In the genomic region with DNA sequence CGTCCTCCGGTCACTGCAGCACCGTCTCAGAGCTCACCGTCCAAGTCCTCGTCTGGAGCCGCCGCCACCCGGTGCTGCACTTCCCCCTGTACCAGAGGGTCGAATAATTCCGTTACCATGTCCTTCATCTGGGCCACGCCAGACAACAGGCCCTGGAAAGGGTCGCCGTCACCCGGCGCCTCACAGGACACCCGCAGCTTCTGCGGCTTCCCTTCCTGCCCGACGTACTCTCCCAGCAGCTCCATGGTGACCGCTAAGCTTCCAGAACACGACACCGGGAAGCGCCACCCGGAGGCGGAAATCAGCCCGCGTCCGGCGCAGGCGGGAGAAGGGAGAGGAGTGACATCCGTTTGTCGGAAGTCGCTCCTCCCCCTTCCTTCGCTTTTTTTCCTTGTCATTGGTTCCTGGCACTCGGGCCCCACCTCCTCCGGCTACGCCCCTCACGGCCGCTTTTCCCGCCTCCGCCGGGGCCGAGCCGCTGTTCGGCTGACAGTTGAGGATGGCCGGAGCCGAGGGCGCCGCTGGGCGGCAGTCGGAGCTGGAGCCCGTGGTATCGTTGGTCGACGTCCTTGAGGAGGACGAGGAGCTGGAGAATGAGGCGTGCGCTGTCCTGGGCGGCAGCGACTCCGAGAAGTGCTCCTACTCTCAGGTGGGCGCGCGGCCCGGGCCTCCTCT, we compare ENCODE assay signal across 1 cellular context.
TF ChIP-seq lines count a peak whose summit lies in the region.

A gene with protein sequence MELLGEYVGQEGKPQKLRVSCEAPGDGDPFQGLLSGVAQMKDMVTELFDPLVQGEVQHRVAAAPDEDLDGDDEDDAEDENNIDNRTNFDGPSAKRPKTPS (minus strand): TSS at position 273 of the 675 bp plus-strand sequence. CDS start 28 bp downstream, at position 245.
A gene with protein sequence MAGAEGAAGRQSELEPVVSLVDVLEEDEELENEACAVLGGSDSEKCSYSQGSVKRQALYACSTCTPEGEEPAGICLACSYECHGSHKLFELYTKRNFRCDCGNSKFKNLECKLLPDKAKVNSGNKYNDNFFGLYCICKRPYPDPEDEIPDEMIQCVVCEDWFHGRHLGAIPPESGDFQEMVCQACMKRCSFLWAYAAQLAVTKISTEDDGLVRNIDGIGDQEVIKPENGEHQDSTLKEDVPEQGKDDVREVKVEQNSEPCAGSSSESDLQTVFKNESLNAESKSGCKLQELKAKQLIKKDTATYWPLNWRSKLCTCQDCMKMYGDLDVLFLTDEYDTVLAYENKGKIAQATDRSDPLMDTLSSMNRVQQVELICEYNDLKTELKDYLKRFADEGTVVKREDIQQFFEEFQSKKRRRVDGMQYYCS (plus strand): TSS at position 464 of the 675 bp plus-strand sequence. CDS start 36 bp downstream, at position 500.

TF ChIP-seq in HepG2, 621 proteins besides CTCF, POLR2A, EP300 and RAD21 (continued from another document and continues in another):
- TF ChIP-seq, protein P1, sequence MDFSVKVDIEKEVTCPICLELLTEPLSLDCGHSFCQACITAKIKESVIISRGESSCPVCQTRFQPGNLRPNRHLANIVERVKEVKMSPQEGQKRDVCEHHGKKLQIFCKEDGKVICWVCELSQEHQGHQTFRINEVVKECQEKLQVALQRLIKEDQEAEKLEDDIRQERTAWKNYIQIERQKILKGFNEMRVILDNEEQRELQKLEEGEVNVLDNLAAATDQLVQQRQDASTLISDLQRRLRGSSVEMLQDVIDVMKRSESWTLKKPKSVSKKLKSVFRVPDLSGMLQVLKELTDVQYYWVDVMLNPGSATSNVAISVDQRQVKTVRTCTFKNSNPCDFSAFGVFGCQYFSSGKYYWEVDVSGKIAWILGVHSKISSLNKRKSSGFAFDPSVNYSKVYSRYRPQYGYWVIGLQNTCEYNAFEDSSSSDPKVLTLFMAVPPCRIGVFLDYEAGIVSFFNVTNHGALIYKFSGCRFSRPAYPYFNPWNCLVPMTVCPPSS (IDR thresholded peaks at IDR 0.05) = no peak
- TF ChIP-seq ZNF431 (CRISPR knock-in tag; IDR thresholded peaks at IDR 0.05; ENCODE audit: borderline replicate concordance, low read depth) (no peak; the same call in 1 of the 2 replicates), MTF2 (CRISPR knock-in tag; IDR thresholded peaks at IDR 0.05; ENCODE audit: borderline replicate concordance) (no peak), HDAC6 (IDR thresholded peaks at IDR 0.05; ENCODE audit: low read depth, low read length) (no peak), ZNF12 (CRISPR knock-in tag; IDR thresholded peaks at IDR 0.05) (0 out of 2 replicates have a peak, but pooled peaks have one; percentile 21), ZNF788 (CRISPR knock-in tag; IDR thresholded peaks at IDR 0.05; ENCODE audit: borderline replicate concordance) (peak; percentile 85), EZH2 (conservative IDR thresholded peaks at IDR 0.05; ENCODE audit: low read depth, low read length) (no peak), ZFP82 (CRISPR knock-in tag; IDR thresholded peaks at IDR 0.05; ENCODE audit: borderline replicate concordance) (peak; percentile 88; the same call in 1 of the 2 replicates), RBFOX2 (IDR thresholded peaks at IDR 0.05; ENCODE audit: low read depth, low read length) (peak; percentile 69), ZNF33B (CRISPR knock-in tag; IDR thresholded peaks at IDR 0.05) (peak; percentile 74; the same call in 1 of the 2 replicates), AHR (CRISPR knock-in tag; IDR thresholded peaks at IDR 0.05) (no peak), FIP1L1 (IDR thresholded peaks at IDR 0.05; ENCODE audit: borderline replicate concordance, insufficient read depth, low read depth, low read length) (peak; percentile 15; the same call in 1 of the 2 replicates), STAG1 (CRISPR knock-in tag; IDR thresholded peaks at IDR 0.05) (peak; percentile 21), RFX3 (CRISPR knock-in tag; IDR thresholded peaks at IDR 0.05) (peak; percentile 68), CREB1 (IDR thresholded peaks at IDR 0.05) (peak; percentile 83), CREB1 (CRISPR knock-in tag; IDR thresholded peaks at IDR 0.05) (peak; percentile 85), FOXJ3 (CRISPR knock-in tag; IDR thresholded peaks at IDR 0.05; ENCODE audit: borderline replicate concordance) (peak; percentile 57), MBD4 (IDR thresholded peaks at IDR 0.05; ENCODE audit: borderline replicate concordance, low read length) (no peak), ERF (CRISPR knock-in tag; IDR thresholded peaks at IDR 0.05) (peak; percentile 76; the same call in 1 of the 2 replicates), MIXL1 (CRISPR knock-in tag; IDR thresholded peaks at IDR 0.05) (0 out of 2 replicates have a peak, but pooled peaks have one; percentile 12), SNAI1 (CRISPR knock-in tag; IDR thresholded peaks at IDR 0.05; ENCODE audit: borderline replicate concordance) (peak; percentile 78; the same call in 1 of the 2 replicates)
- TF ChIP-seq, protein P2, sequence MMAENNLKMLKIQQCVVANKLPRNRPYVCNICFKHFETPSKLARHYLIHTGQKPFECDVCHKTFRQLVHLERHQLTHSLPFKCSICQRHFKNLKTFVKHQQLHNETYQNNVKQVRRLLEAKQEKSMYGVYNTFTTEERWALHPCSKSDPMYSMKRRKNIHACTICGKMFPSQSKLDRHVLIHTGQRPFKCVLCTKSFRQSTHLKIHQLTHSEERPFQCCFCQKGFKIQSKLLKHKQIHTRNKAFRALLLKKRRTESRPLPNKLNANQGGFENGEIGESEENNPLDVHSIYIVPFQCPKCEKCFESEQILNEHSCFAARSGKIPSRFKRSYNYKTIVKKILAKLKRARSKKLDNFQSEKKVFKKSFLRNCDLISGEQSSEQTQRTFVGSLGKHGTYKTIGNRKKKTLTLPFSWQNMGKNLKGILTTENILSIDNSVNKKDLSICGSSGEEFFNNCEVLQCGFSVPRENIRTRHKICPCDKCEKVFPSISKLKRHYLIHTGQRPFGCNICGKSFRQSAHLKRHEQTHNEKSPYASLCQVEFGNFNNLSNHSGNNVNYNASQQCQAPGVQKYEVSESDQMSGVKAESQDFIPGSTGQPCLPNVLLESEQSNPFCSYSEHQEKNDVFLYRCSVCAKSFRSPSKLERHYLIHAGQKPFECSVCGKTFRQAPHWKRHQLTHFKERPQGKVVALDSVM (CRISPR knock-in tag; IDR thresholded peaks at IDR 0.05) = 0 out of 2 replicates have a peak, but pooled peaks have one; percentile 10
- TF ChIP-seq, protein P3, sequence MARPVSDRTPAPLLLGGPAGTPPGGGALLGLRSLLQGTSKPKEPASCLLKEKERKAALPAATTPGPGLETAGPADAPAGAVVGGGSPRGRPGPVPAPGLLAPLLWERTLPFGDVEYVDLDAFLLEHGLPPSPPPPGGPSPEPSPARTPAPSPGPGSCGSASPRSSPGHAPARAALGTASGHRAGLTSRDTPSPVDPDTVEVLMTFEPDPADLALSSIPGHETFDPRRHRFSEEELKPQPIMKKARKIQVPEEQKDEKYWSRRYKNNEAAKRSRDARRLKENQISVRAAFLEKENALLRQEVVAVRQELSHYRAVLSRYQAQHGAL (CRISPR knock-in tag; IDR thresholded peaks at IDR 0.05; ENCODE audit: not compliant biosample characterization) = no peak
- TF ChIP-seq, protein P4, sequence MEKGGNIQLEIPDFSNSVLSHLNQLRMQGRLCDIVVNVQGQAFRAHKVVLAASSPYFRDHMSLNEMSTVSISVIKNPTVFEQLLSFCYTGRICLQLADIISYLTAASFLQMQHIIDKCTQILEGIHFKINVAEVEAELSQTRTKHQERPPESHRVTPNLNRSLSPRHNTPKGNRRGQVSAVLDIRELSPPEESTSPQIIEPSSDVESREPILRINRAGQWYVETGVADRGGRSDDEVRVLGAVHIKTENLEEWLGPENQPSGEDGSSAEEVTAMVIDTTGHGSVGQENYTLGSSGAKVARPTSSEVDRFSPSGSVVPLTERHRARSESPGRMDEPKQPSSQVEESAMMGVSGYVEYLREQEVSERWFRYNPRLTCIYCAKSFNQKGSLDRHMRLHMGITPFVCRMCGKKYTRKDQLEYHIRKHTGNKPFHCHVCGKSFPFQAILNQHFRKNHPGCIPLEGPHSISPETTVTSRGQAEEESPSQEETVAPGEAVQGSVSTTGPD (CRISPR knock-in tag; IDR thresholded peaks at IDR 0.05) = 0 out of 2 replicates have a peak, but pooled peaks have one; percentile 45
- TF ChIP-seq, protein P5, sequence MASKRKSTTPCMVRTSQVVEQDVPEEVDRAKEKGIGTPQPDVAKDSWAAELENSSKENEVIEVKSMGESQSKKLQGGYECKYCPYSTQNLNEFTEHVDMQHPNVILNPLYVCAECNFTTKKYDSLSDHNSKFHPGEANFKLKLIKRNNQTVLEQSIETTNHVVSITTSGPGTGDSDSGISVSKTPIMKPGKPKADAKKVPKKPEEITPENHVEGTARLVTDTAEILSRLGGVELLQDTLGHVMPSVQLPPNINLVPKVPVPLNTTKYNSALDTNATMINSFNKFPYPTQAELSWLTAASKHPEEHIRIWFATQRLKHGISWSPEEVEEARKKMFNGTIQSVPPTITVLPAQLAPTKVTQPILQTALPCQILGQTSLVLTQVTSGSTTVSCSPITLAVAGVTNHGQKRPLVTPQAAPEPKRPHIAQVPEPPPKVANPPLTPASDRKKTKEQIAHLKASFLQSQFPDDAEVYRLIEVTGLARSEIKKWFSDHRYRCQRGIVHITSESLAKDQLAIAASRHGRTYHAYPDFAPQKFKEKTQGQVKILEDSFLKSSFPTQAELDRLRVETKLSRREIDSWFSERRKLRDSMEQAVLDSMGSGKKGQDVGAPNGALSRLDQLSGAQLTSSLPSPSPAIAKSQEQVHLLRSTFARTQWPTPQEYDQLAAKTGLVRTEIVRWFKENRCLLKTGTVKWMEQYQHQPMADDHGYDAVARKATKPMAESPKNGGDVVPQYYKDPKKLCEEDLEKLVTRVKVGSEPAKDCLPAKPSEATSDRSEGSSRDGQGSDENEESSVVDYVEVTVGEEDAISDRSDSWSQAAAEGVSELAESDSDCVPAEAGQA (IDR thresholded peaks at IDR 0.05; ENCODE audit: low read depth) = 0 out of 2 replicates have a peak, but pooled peaks have one; percentile 26
- TF ChIP-seq, protein P5 (CRISPR knock-in tag; IDR thresholded peaks at IDR 0.05; ENCODE audit: borderline replicate concordance) = no peak; the same call in 1 of the 2 replicates
- TF ChIP-seq, protein P6, sequence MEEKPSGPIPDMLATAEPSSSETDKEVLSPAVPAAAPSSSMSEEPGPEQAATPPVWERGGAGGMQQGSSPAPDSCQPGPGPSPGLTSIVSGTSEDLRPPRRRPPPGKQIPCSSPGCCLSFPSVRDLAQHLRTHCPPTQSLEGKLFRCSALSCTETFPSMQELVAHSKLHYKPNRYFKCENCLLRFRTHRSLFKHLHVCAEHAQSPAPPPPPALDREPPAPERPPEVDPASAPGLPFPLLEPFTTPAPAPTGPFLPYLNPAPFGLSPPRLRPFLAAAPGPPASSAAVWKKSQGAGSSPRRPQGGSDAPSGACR (CRISPR knock-in tag; IDR thresholded peaks at IDR 0.05) = 0 out of 2 replicates have a peak, but pooled peaks have one; percentile 15
- TF ChIP-seq, protein P7, sequence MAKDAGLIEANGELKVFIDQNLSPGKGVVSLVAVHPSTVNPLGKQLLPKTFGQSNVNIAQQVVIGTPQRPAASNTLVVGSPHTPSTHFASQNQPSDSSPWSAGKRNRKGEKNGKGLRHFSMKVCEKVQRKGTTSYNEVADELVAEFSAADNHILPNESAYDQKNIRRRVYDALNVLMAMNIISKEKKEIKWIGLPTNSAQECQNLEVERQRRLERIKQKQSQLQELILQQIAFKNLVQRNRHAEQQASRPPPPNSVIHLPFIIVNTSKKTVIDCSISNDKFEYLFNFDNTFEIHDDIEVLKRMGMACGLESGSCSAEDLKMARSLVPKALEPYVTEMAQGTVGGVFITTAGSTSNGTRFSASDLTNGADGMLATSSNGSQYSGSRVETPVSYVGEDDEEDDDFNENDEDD (CRISPR knock-in tag; IDR thresholded peaks at IDR 0.05; ENCODE audit: borderline replicate concordance) = peak; percentile 98
- TF ChIP-seq, protein P8, sequence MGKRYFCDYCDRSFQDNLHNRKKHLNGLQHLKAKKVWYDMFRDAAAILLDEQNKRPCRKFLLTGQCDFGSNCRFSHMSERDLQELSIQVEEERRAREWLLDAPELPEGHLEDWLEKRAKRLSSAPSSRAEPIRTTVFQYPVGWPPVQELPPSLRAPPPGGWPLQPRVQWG (CRISPR knock-in tag; IDR thresholded peaks at IDR 0.05; ENCODE audit: borderline replicate concordance, low read depth) = no peak
- TF ChIP-seq, protein P9, sequence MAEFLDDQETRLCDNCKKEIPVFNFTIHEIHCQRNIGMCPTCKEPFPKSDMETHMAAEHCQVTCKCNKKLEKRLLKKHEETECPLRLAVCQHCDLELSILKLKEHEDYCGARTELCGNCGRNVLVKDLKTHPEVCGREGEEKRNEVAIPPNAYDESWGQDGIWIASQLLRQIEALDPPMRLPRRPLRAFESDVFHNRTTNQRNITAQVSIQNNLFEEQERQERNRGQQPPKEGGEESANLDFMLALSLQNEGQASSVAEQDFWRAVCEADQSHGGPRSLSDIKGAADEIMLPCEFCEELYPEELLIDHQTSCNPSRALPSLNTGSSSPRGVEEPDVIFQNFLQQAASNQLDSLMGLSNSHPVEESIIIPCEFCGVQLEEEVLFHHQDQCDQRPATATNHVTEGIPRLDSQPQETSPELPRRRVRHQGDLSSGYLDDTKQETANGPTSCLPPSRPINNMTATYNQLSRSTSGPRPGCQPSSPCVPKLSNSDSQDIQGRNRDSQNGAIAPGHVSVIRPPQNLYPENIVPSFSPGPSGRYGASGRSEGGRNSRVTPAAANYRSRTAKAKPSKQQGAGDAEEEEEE (CRISPR knock-in tag; IDR thresholded peaks at IDR 0.05; ENCODE audit: borderline replicate concordance) = no peak; the same call in 1 of the 2 replicates
- TF ChIP-seq, protein P10, sequence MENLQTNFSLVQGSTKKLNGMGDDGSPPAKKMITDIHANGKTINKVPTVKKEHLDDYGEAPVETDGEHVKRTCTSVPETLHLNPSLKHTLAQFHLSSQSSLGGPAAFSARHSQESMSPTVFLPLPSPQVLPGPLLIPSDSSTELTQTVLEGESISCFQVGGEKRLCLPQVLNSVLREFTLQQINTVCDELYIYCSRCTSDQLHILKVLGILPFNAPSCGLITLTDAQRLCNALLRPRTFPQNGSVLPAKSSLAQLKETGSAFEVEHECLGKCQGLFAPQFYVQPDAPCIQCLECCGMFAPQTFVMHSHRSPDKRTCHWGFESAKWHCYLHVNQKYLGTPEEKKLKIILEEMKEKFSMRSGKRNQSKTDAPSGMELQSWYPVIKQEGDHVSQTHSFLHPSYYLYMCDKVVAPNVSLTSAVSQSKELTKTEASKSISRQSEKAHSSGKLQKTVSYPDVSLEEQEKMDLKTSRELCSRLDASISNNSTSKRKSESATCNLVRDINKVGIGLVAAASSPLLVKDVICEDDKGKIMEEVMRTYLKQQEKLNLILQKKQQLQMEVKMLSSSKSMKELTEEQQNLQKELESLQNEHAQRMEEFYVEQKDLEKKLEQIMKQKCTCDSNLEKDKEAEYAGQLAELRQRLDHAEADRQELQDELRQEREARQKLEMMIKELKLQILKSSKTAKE (CRISPR knock-in tag; IDR thresholded peaks at IDR 0.05; ENCODE audit: borderline replicate concordance) = 0 out of 2 replicates have a peak, but pooled peaks have one; percentile 54
